In genomic region chr9:27888661-27889295, GRCh38 we compare ENCODE assay signal across 8 cellular contexts.
A peak's percentile ranks its signal among the peaks of the same experiment; 100 is the strongest.
DNase-seq lines count a peak whose midpoint lies in the region; ATAC-seq, FAIRE-seq and TF ChIP-seq lines count a peak whose summit lies in the region.

No MANE protein-coding gene starts in this region.

- TF ChIP-seq POLR2A in body of pancreas (IDR thresholded peaks at IDR 0.05): no peak

- peak; percentile 84 for TF ChIP-seq CTCF in OCI-LY1 (IDR thresholded peaks at IDR 0.05; ENCODE audit: low read length)
- peak in 6 of 7 experiments; percentile 35 to 51 (median 48) for TF ChIP-seq CTCF in body of pancreas (IDR thresholded peaks at IDR 0.05)
- TF ChIP-seq CTCF in pancreas (IDR thresholded peaks at IDR 0.05): peak in 3 of 4 donors; percentile 32 to 44 (median 37)

- H3K4me3 ChIP-seq in OCI-LY1 (ENCODE audit: low read depth, low read length, poor library complexity, severe bottlenecking) (no peak overlapping the region), body of pancreas (no peak overlapping the region), pancreas (no peak overlapping the region)

- H2AFZ ChIP-seq in OCI-LY1 (ENCODE audit: low read length): no peak overlapping the region

- H3F3A ChIP-seq in OCI-LY1 (ENCODE audit: insufficient read depth, low read length): no peaks in the 10 kb centered on the region

- no peaks in the 10 kb centered on the region for H4K20me1 ChIP-seq in OCI-LY1 (ENCODE audit: insufficient read depth, low read length)

- no peak overlapping the region for H3K4me2 ChIP-seq in OCI-LY1 (ENCODE audit: low read length)

- ATAC-seq in HG02763 (IDR thresholded peaks at IDR 0.05; ENCODE audit: unreplicated experiment): peak; percentile 99
- ATAC-seq in body of pancreas: peak; percentile 40
- ATAC-seq in pancreas: peak in 2 of 4 donors; percentile 32 to 57

- DNase-seq in AG20443 (ENCODE audit: low spot score) (peak; percentile 5), GM18507 (ENCODE audit: extremely low spot score, insufficient read length, low read depth) (no peak), body of pancreas (peak; percentile 7 to 44 (median 27)), pancreas (peak in 4 of 6 donors; percentile 29 to 63 (median 36)), G401 (ENCODE audit: low spot score) (no peak), medulla oblongata (ENCODE audit: extremely low spot score) (no peak)

- 58 to 70% methylated on average over 2 of the region's 2 CpGs for WGBS in body of pancreas, 2 donors
- WGBS in pancreas, 2 donors: 69 to 80% methylated on average over 2 of the region's 2 CpGs

- H3K9me3 ChIP-seq in OCI-LY1 (ENCODE audit: low read length) (no peaks in the 10 kb centered on the region), body of pancreas (no peaks in the 10 kb centered on the region), pancreas (no peaks in the 10 kb centered on the region)

- H3K27ac ChIP-seq in OCI-LY1 (ENCODE audit: low read depth, low read length, poor library complexity, severe bottlenecking) (no peak overlapping the region), body of pancreas (no peak overlapping the region), pancreas (no peak overlapping the region)

- H3K79me2 ChIP-seq in OCI-LY1 (ENCODE audit: insufficient read depth, low read length): no peaks in the 10 kb centered on the region

- H3K36me3 ChIP-seq in OCI-LY1 (ENCODE audit: insufficient read depth, low read length) (no peaks in the 10 kb centered on the region), body of pancreas (replicated peaks in 1 of 2; ENCODE audit: insufficient read depth in 1 of 2, low read depth in 2 of 2) (no peaks in the 10 kb centered on the region), pancreas (no peaks in the 10 kb centered on the region)

- H3K9ac ChIP-seq in OCI-LY1 (ENCODE audit: low read length): no peak overlapping the region

- H3K4me1 ChIP-seq in OCI-LY1 (ENCODE audit: insufficient read depth, low read length, severe bottlenecking) (no peaks in the 10 kb centered on the region), body of pancreas (no peaks in the 10 kb centered on the region), pancreas (no peaks in the 10 kb centered on the region)

- in situ Hi-C loops in G401 (cut with HindIII; ENCODE audit: low sequenced_read_pairs): no loop called here

- H3K27me3 ChIP-seq in OCI-LY1 (ENCODE audit: insufficient read depth, low read length) (no peaks in the 10 kb centered on the region), body of pancreas (no peaks in the 10 kb centered on the region), pancreas (no peaks in the 10 kb centered on the region)

- intact Hi-C loops in body of pancreas (cut with DNase I): no loop called here
- intact Hi-C loops in pancreas (cut with DNase I): no loop called here

- peak; percentile 72 for FAIRE-seq in GM18507 (lab: Jason Lieb, UNC)
- FAIRE-seq in pancreas (lab: Jason Lieb, UNC): no peak

- H3K9me2 ChIP-seq in OCI-LY1 (ENCODE audit: low read depth, low read length): no peaks in the 10 kb centered on the region

Comparison
In these comparisons a context has a peak if more than half of its experiments do, and no peak if none do; other contexts are left out.
1. DNase-seq: peak in AG20443 (single experiment), body of pancreas (4 of 4) and pancreas (4 of 6); none in GM18507 (single experiment), G401 (single experiment) and medulla oblongata (single experiment).
2. Peak in every context shown above with its lines, with median percentiles within 50 percentile points of each other: CTCF ChIP-seq.